26 cellular contexts compared by ENCODE assay signal in the genomic region with DNA sequence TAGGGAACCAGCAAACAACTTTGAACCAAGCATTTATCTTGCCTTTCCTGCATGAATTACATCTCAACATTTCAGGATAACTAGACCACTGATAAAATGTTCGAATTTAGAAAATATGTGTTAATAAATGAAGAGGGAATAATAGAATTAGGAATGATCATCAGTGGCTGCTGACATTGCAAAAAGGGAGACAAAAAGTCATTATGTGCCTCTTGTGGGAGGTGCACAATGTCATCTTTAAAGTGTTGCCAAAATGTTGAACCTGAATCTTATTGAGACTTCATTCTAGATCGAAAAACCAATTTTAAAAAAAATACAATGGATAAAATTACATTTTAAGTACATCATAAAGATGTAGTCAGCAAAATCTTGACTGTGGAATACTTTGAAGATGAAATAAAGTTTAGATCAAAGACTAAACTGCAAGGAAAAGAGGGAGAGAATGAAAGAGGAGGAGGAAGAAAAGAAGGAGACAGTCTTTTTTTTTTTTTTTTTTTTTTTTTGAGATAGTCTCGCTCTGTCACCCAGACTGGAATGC.
"Had no signal": no experiment of that assay in that cellular context is flagged by ENCODE, and none has a peak within 500 bp of the region (broad histone marks: within the 10 kb centered on the region; RNA-seq: fewer than 3 reads in every experiment).

No MANE protein-coding gene starts in this region.

- H3K4me1 ChIP-seq: colonic mucosa, esophagus squamous epithelium, gastrocnemius medialis, heart right ventricle, left lung, lower lobe of right lung had no signal

- H3K36me3 ChIP-seq: colonic mucosa, esophagus squamous epithelium, gastrocnemius medialis, heart right ventricle, left lung, lower lobe of right lung had no signal

- H3K27ac ChIP-seq: colonic mucosa, epithelial cell of prostate, esophagus squamous epithelium, gastrocnemius medialis, heart right ventricle, left lung, lower lobe of right lung had no signal

- ATAC-seq: effector memory CD8-positive, alpha-beta T cell; esophagus mucosa; gastrocnemius medialis; heart right ventricle; left cardiac atrium; left lung; left ventricle myocardium superior; lower lobe of right lung; mucosa of descending colon had no signal

- H3K4me3 ChIP-seq: colonic mucosa, esophagus squamous epithelium, gastrocnemius medialis, heart right ventricle, left lung, lower lobe of right lung, mucosa of descending colon had no signal

- H3K27me3 ChIP-seq: colonic mucosa, esophagus squamous epithelium, gastrocnemius medialis, heart right ventricle, left lung had no signal

- H3K9me3 ChIP-seq: colonic mucosa, esophagus squamous epithelium, gastrocnemius medialis, heart right ventricle, left lung, lower lobe of right lung, mucosa of descending colon had no signal

- FAIRE-seq: endometrium, islet of Langerhans, keratinocyte had no signal

- DNase-seq: colonic mucosa; cortex of kidney; effector CD8-positive, alpha-beta T cell; effector memory CD8-positive, alpha-beta T cell; endodermal cell; erythroblast; esophagus squamous epithelium; foreskin fibroblast; foreskin melanocyte; gastrocnemius medialis; glutamatergic neuron; head of caudate nucleus; heart right ventricle; hippocampal formation; left cardiac atrium; left lung; left ventricle myocardium superior; lower lobe of right lung; mesenchymal stem cell; mucosa of descending colon; naive B cell had no signal
